Comparison of ENCODE assay signal across 16 cellular contexts in the genomic region with DNA sequence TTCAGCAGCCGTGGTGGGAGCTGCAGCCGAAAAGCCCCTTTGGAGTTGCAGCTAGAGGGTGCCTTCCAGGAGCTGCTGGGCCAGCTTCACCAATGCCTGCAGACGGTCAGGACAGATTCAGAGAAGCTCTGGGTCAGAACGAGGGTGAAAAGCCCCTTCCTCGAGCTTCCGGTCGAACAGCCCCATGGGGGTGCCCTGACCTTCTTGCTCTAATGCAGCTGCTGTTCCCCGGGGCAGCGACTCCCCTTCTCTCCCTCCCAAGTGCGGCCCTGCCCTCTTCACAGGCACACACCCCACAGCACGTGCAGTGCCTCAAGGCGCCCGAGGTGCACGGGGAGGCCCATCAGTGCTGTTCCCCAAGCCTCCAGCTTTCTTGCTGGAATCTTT. TPM values are rescaled to one million over a fixed set of nuclear protein-coding genes. Genes with fewer than 3 reads are reported as not detected.
DNase-seq lines count a peak whose midpoint lies in the region; ATAC-seq, FAIRE-seq and TF ChIP-seq lines count a peak whose summit lies in the region.
"Had no signal": no experiment of that assay in that cellular context is flagged by ENCODE, and none has a peak within 500 bp of the region (broad histone marks: within the 10 kb centered on the region; RNA-seq: fewer than 3 reads in every experiment).

No MANE protein-coding gene starts in this region.

- peaks cover 83% of the 10 kb centered on the region for H3K4me1 ChIP-seq in Loucy (ENCODE audit: insufficient read depth, low read length, poor library complexity, severe bottlenecking)
- peaks cover 3 to 20% (median 12%) of the 10 kb centered on the region in 4 experiments for H3K4me1 ChIP-seq in H1 (replicated peaks in 1 of 4; ENCODE audit: control insufficient read depth in 3 of 4, insufficient read depth in 4 of 4, low read length in 3 of 4)
- peaks cover 0 to 29% (median 26%) of the 10 kb centered on the region in 4 donors for H3K4me1 ChIP-seq in sigmoid colon

- H3K9ac ChIP-seq in Loucy (ENCODE audit: low read depth, low read length, poor library complexity, severe bottlenecking) (peak overlapping the region; percentile 96), H1 (replicated peaks in 1 of 4; ENCODE audit: extremely low read depth in 1 of 4, low read depth in 3 of 4, low read length in 3 of 4) (no peak overlapping the region)

- peak overlapping the region; percentile 82 for H3K4me2 ChIP-seq in Loucy (ENCODE audit: low read depth, low read length, poor library complexity, severe bottlenecking)
- no peak overlapping the region for H3K4me2 ChIP-seq in H1 (ENCODE audit: insufficient read depth in 1 of 2, low read depth in 2 of 2, low read length in 2 of 2)

- H3K9me3 ChIP-seq in Loucy (ENCODE audit: insufficient read depth, low read depth, low read length) (no peaks in the 10 kb centered on the region), H1 (ENCODE audit: insufficient read depth in 2 of 2, low read depth in 1 of 2, low read length in 1 of 2) (peaks cover 10 to 11% of the 10 kb centered on the region in 2 experiments; a peak in 3 of 4 replicates), sigmoid colon (no peaks in the 10 kb centered on the region)
- H3K9me3 ChIP-seq: tibial artery had no signal

- no peak overlapping the region for H3K27ac Mint-ChIP-seq in activated T-cell treated with anti-CD3 and anti-CD28 coated beads, Interleukin-2, amount 50 U/mL, for 72 hours

- H3K36me3 Mint-ChIP-seq in activated T-cell treated with anti-CD3 and anti-CD28 coated beads, Interleukin-2, amount 50 U/mL, for 72 hours (ENCODE audit: insufficient read depth in 2 of 2): peaks cover 0 to 2% of the 10 kb centered on the region in 2 donors

- peak overlapping the region; percentile 75; the same call in 1 of the 2 replicates for H2BK5ac ChIP-seq in H1 (ENCODE audit: low read depth, low read length)

- no peak overlapping the region for H2AFZ ChIP-seq in Loucy (ENCODE audit: low read length)
- no peak overlapping the region for H2AFZ ChIP-seq in H1 (ENCODE audit: low read length)

- in situ Hi-C loops in brain microvascular endothelial cell (cut with HindIII; ENCODE audit: low pct_ligation_motif_present, low sequenced_read_pairs): no loop called here

- peak overlapping the region; percentile 4; the same call in 1 of the 2 replicates for H2BK20ac ChIP-seq in H1 (ENCODE audit: low read length)

- CTCF ChIA-PET in H1 (lab: Charles Lee; ENCODE audit: partially characterized antibody): interaction anchor here (1.0 to 3.9 kb wide), 4 partner anchors 14 to 80 kb away, joined by 4 to 12 read pairs (median 10); no protein-coding TSS in a partner anchor

- H2AK5ac ChIP-seq in H1 (ENCODE audit: low read depth, low read length): peak overlapping the region; percentile 94; the same call in 1 of the 2 replicates

- no peak overlapping the region for H4K8ac ChIP-seq in H1 (ENCODE audit: extremely low read depth, insufficient read depth, low read length)

- H3F3A ChIP-seq in Loucy (ENCODE audit: low read depth): peaks cover 40% of the 10 kb centered on the region

- H3K27me3 ChIP-seq in Loucy (ENCODE audit: insufficient read depth, low read length, poor library complexity, severe bottlenecking): no peaks in the 10 kb centered on the region
- no peaks in the 10 kb centered on the region for H3K27me3 ChIP-seq in H1 (replicated peaks in 1 of 4; ENCODE audit: control insufficient read depth in 3 of 4, extremely low read depth in 1 of 4, insufficient read depth in 3 of 4, low read length in 3 of 4)
- H3K27me3 ChIP-seq in sigmoid colon: no peaks in the 10 kb centered on the region
- no peaks in the 10 kb centered on the region for H3K27me3 ChIP-seq in brain microvascular endothelial cell (replicated peaks)
- H3K27me3 ChIP-seq: tibial artery had no signal

- H3K4ac ChIP-seq in H1 (replicated peaks; ENCODE audit: insufficient read length, low read depth, low read length): no peak overlapping the region

- H3K18ac ChIP-seq in H1 (ENCODE audit: extremely low read depth, low read length): peak overlapping the region; percentile 29; the same call in 1 of the 2 replicates

- H3K4me3 ChIP-seq in Loucy (ENCODE audit: low read length, poor library complexity, severe bottlenecking): peak overlapping the region; percentile 88
- H3K4me3 ChIP-seq in H1 (ENCODE audit: extremely low read depth in 1 of 4, insufficient read depth in 2 of 4, low read depth in 3 of 4, low read length in 4 of 4): no peak overlapping the region
- no peak overlapping the region for H3K4me3 ChIP-seq in sigmoid colon
- H3K4me3 ChIP-seq in brain microvascular endothelial cell (ENCODE audit: low read depth, low read length): no peak overlapping the region
- H3K4me3 ChIP-seq: tibial artery had no signal

- H4K91ac ChIP-seq in H1 (replicated peaks; ENCODE audit: insufficient read length, low read length): peak overlapping the region; percentile 22

- no peak overlapping the region for H3K14ac ChIP-seq in H1 (ENCODE audit: insufficient read length)

- intact Hi-C loops in sigmoid colon (cut with DNase I): no loop called here

- no peaks in the 10 kb centered on the region for H3K79me1 ChIP-seq in H1 (ENCODE audit: low read depth, low read length)

- H3K9me2 ChIP-seq in Loucy (replicated peaks; ENCODE audit: low read depth, low read length): no peaks in the 10 kb centered on the region

- H3K4me1 Mint-ChIP-seq in activated T-cell treated with anti-CD3 and anti-CD28 coated beads, Interleukin-2, amount 50 U/mL, for 72 hours (ENCODE audit: low read depth): peaks cover 76% of the 10 kb centered on the region

- peak overlapping the region; percentile 40 for H2BK120ac ChIP-seq in H1 (replicated peaks; ENCODE audit: low read depth, low read length)

- no peaks in the 10 kb centered on the region for H3K27me3 Mint-ChIP-seq in activated T-cell treated with anti-CD3 and anti-CD28 coated beads, Interleukin-2, amount 50 U/mL, for 72 hours (ENCODE audit: low read depth)

- TF ChIP-seq RAD21 in H1 (IDR thresholded peaks at IDR 0.05 in 1 of 2, conservative IDR thresholded peaks at IDR 0.05 in 1 of 2; ENCODE audit: low read depth in 2 of 2, low read length in 2 of 2): no peak

- H2BK12ac ChIP-seq in H1 (ENCODE audit: low read depth, low read length): peak overlapping the region; percentile 87; the same call in 1 of the 2 replicates

- POLR2A ChIA-PET in H1 (lab: Charles Lee; ENCODE audit: partially characterized antibody): interaction anchor here (0.7 to 2.6 kb wide), 9 partner anchors 9 to 41 kb away, joined by 3 to 11 read pairs (median 4); partner anchors contain the start of gene PGGHG

- H3K9me3 Mint-ChIP-seq in activated T-cell treated with anti-CD3 and anti-CD28 coated beads, Interleukin-2, amount 50 U/mL, for 72 hours: no peaks in the 10 kb centered on the region

- H4K20me1 ChIP-seq in Loucy (ENCODE audit: insufficient read depth, low read length, poor library complexity, severe bottlenecking) (no peaks in the 10 kb centered on the region), H1 (replicated peaks in 1 of 2; ENCODE audit: control insufficient read depth in 1 of 2, insufficient read depth in 2 of 2, low read length in 2 of 2) (no peaks in the 10 kb centered on the region)

- no peak overlapping the region for H3K56ac ChIP-seq in H1 (replicated peaks; ENCODE audit: insufficient read length, low read depth, low read length)

- TF ChIP-seq POLR2A in H1 (IDR thresholded peaks at IDR 0.05; ENCODE audit: control extremely low read depth in 1 of 2, low read depth in 2 of 2, low read length in 2 of 2) (no peak), sigmoid colon (IDR thresholded peaks at IDR 0.05) (no peak)

- no peak for TF ChIP-seq CTCF in Loucy (conservative IDR thresholded peaks at IDR 0.05; ENCODE audit: low read length)
- no peak for TF ChIP-seq CTCF in H1 (IDR thresholded peaks at IDR 0.05; ENCODE audit: control extremely low read depth in 1 of 3, insufficient read depth in 1 of 3, low read depth in 1 of 3, low read length in 3 of 3)
- TF ChIP-seq CTCF in sigmoid colon (IDR thresholded peaks at IDR 0.05): no peak
- no peak for TF ChIP-seq CTCF in brain microvascular endothelial cell (IDR thresholded peaks at IDR 0.05; ENCODE audit: low read depth, low read length, missing control alignments)
- TF ChIP-seq CTCF in omental fat pad (IDR thresholded peaks at IDR 0.05): no peak

- TF ChIP-seq EP300 in H1 (IDR thresholded peaks at IDR 0.05; ENCODE audit: borderline replicate concordance in 1 of 2, low read depth in 2 of 2, low read length in 2 of 2) (no peak), sigmoid colon (IDR thresholded peaks at IDR 0.05) (no peak)

- no peak overlapping the region for H4K5ac ChIP-seq in H1 (ENCODE audit: insufficient read length, low read depth, low read length)

- ATAC-seq in activated T-cell treated with anti-CD3 and anti-CD28 coated beads, Interleukin-2, amount 50 U/mL, for 72 hours (replicated peaks in 1 of 2): no peak
- ATAC-seq in omental fat pad (ENCODE audit: low FRiP score): no peak

- no peak for DNase-seq in activated T-cell treated with anti-CD3 and anti-CD28 coated beads, Interleukin-2, amount 50 U/mL, for 72 hours
- DNase-seq in activated T-cell treated with anti-CD3 and anti-CD28 coated beads for 4 hours (no peak), H1 (ENCODE audit: low read depth in 1 of 2, low spot score in 2 of 2) (no peak), sigmoid colon (peak; percentile 59), NCI-H69 (lab: John Stamatoyannopoulos, UW) (no peak), brain microvascular endothelial cell (no peak), omental fat pad (ENCODE audit: low spot score) (no peak)
- DNase-seq: NCI-H2081 treated with DMSO at 0.1 percent for 48 hours; NCI-H82; retina; stimulated activated CD4-positive, alpha-beta T cell treated with anti-CD3 and anti-CD28 coated beads, Interleukin-1b, Interleukin-23, amount 100 ng/mL, for 48 hours had no signal

- H2BK15ac ChIP-seq in H1 (ENCODE audit: low read length): peak overlapping the region; percentile 92; the same call in 1 of the 2 replicates

- H3K27ac ChIP-seq in H1 (ENCODE audit: low read depth, low read length): no peak overlapping the region
- no peak overlapping the region for H3K27ac ChIP-seq in sigmoid colon
- H3K27ac ChIP-seq in brain microvascular endothelial cell: no peak overlapping the region
- H3K27ac ChIP-seq: tibial artery had no signal

- H3K23me2 ChIP-seq in H1 (ENCODE audit: low read depth, low read length): no peaks in the 10 kb centered on the region

- H3K4me3 Mint-ChIP-seq in activated T-cell treated with anti-CD3 and anti-CD28 coated beads, Interleukin-2, amount 50 U/mL, for 72 hours: peak overlapping the region; percentile 75 to 83

- H3K23ac ChIP-seq in H1 (ENCODE audit: insufficient read length): no peak overlapping the region

- no peak for FAIRE-seq in H1 (lab: Jason Lieb, UNC)
- FAIRE-seq: bronchial epithelial cell had no signal

- WGBS in H1 (ENCODE audit: extremely low coverage in 1 of 2, insufficient coverage in 1 of 2, insufficient read length in 1 of 2, insufficient replicate concordance in 2 of 2, low coverage in 1 of 2, low lambda C conversion rate in 2 of 2, missing lambda C conversion rate in 1 of 2), 2 experiments: 83% methylated on average over 14 of the region's 14 CpGs; no CpG with 5 or more reads in 1 of the 2 experiments
- WGBS in sigmoid colon, 2 donors: 77 to 82% methylated on average over 14 of the region's 14 CpGs

- H3K79me2 ChIP-seq in Loucy (ENCODE audit: insufficient read depth, low read length): peaks cover 61% of the 10 kb centered on the region
- no peaks in the 10 kb centered on the region for H3K79me2 ChIP-seq in H1 (ENCODE audit: control insufficient read depth in 1 of 2, insufficient read depth in 2 of 2, low read length in 2 of 2)

- no peaks in the 10 kb centered on the region for H3K36me3 ChIP-seq in Loucy (ENCODE audit: insufficient read depth, low read length)
- H3K36me3 ChIP-seq in H1 (ENCODE audit: control insufficient read depth in 2 of 4, insufficient read depth in 4 of 4, low read length in 3 of 4): no peaks in the 10 kb centered on the region
- H3K36me3 ChIP-seq in sigmoid colon: no peaks in the 10 kb centered on the region
- no peaks in the 10 kb centered on the region for H3K36me3 ChIP-seq in brain microvascular endothelial cell (replicated peaks)
- H3K36me3 ChIP-seq: tibial artery had no signal

RNA-seq across cellular contexts. Expression of gene IFITM3, which starts 9.6 kb away (rescaled TPM):
- total RNA-seq in activated T-cell treated with anti-CD3 and anti-CD28 coated beads, Interleukin-2, amount 50 U/mL, for 72 hours: 10 to 100 TPM; 24.4 to 75.8 TPM
- total RNA-seq in H1 (2021; fragmentation: NEBNext Ultra II Directional; extraction: Animal tissue kit (Norgen Biotek cat#: 25700)): 230 and 238 TPM in 2 replicates
- 666 and 779 TPM in 2 replicates for polyA plus RNA-seq in H1 (2011; rRNA removed)
- 365 TPM for polyA plus RNA-seq in H1 (2011; cell fraction: cytosol; rRNA removed)
- 320 TPM for polyA plus RNA-seq in H1 (2011; cell fraction: nucleus; rRNA removed)
- polyA plus RNA-seq in H1 (2012, experiment 1 of 2): 512 to 625 TPM (median 570 TPM) in 4 replicates
- polyA plus RNA-seq in H1 (2012, experiment 2 of 2): 529 TPM
- 497 TPM for polyA plus RNA-seq in H1 (2013, experiment 1 of 2)
- polyA plus RNA-seq in H1 (2013, experiment 2 of 2): 568 TPM
- 133 and 217 TPM in 2 replicates for polyA minus RNA-seq in H1 (2011; rRNA and poly(A)+ RNA removed)
- 219 TPM for polyA minus RNA-seq in H1 (2011; cell fraction: cytosol; rRNA and poly(A)+ RNA removed)
- polyA minus RNA-seq in H1 (2011; cell fraction: nucleus; rRNA and poly(A)+ RNA removed): 99.5 TPM
- total RNA-seq in sigmoid colon: 100 to 1,000 TPM; 278 to 463 (median 291) TPM
- polyA plus RNA-seq in sigmoid colon: 1,000 to 10,000 TPM in 1 of 3 donors, 100 to 1,000 TPM in 2; 116 to 1,104 (median 383) TPM
- 100 to 1,000 TPM; 340 to 466 (median 398) TPM for total RNA-seq in omental fat pad

RNA-seq across cellular contexts. Expression of gene IFITM1, which starts 16.5 kb away (rescaled TPM):
- 100 to 1,000 TPM; 306 to 384 TPM for total RNA-seq in activated T-cell treated with anti-CD3 and anti-CD28 coated beads, Interleukin-2, amount 50 U/mL, for 72 hours
- total RNA-seq in H1 (2021; fragmentation: NEBNext Ultra II Directional; extraction: Animal tissue kit (Norgen Biotek cat#: 25700)): 394 and 417 TPM in 2 replicates
- 1,464 and 1,887 TPM in 2 replicates for polyA plus RNA-seq in H1 (2011; rRNA removed)
- polyA plus RNA-seq in H1 (2011; cell fraction: cytosol; rRNA removed): 1,079 TPM
- 974 TPM for polyA plus RNA-seq in H1 (2011; cell fraction: nucleus; rRNA removed)
- polyA plus RNA-seq in H1 (2012, experiment 1 of 2): 247 to 559 TPM (median 446 TPM) in 4 replicates
- 534 TPM for polyA plus RNA-seq in H1 (2012, experiment 2 of 2)
- polyA plus RNA-seq in H1 (2013, experiment 1 of 2): 788 TPM
- 902 TPM for polyA plus RNA-seq in H1 (2013, experiment 2 of 2)
- 336 and 605 TPM in 2 replicates for polyA minus RNA-seq in H1 (2011; rRNA and poly(A)+ RNA removed)
- polyA minus RNA-seq in H1 (2011; cell fraction: cytosol; rRNA and poly(A)+ RNA removed): 285 TPM
- polyA minus RNA-seq in H1 (2011; cell fraction: nucleus; rRNA and poly(A)+ RNA removed): 204 TPM
- 10 to 100 TPM; 82.4 to 94.2 (median 92.6) TPM for total RNA-seq in sigmoid colon
- 100 to 1,000 TPM in 1 of 3 donors, 10 to 100 TPM in 2; 41.2 to 580 (median 58.9) TPM for polyA plus RNA-seq in sigmoid colon
- total RNA-seq in omental fat pad: 100 to 1,000 TPM; 224 to 389 (median 247) TPM

RNA-seq across cellular contexts. Expression of gene IFITM2, which starts 22.7 kb away (rescaled TPM):
- total RNA-seq in activated T-cell treated with anti-CD3 and anti-CD28 coated beads, Interleukin-2, amount 50 U/mL, for 72 hours: 100 to 1,000 TPM; 542 to 639 TPM
- 363 and 399 TPM in 2 replicates for total RNA-seq in H1 (2021; fragmentation: NEBNext Ultra II Directional; extraction: Animal tissue kit (Norgen Biotek cat#: 25700))
- polyA plus RNA-seq in H1 (2011; rRNA removed) (764 and 902 TPM in 2 replicates), sigmoid colon (100 to 1,000 TPM in 2 of 3 donors, 10 to 100 TPM in 1; 73.3 to 461 (median 164) TPM)
- 381 TPM for polyA plus RNA-seq in H1 (2011; cell fraction: cytosol; rRNA removed)
- polyA plus RNA-seq in H1 (2011; cell fraction: nucleus; rRNA removed): 326 TPM
- polyA plus RNA-seq in H1 (2012, experiment 1 of 2): 487 to 716 TPM (median 624 TPM) in 4 replicates
- polyA plus RNA-seq in H1 (2012, experiment 2 of 2): 666 TPM
- 1,170 TPM for polyA plus RNA-seq in H1 (2013, experiment 1 of 2)
- polyA plus RNA-seq in H1 (2013, experiment 2 of 2): 1,490 TPM
- polyA minus RNA-seq in H1 (2011; rRNA and poly(A)+ RNA removed): 220 and 246 TPM in 2 replicates
- polyA minus RNA-seq in H1 (2011; cell fraction: cytosol; rRNA and poly(A)+ RNA removed): 86.5 TPM
- polyA minus RNA-seq in H1 (2011; cell fraction: nucleus; rRNA and poly(A)+ RNA removed): 58.9 TPM
- total RNA-seq in sigmoid colon (100 to 1,000 TPM in 3 of 4 donors, 10 to 100 TPM in 1; 79.8 to 187 (median 141) TPM), omental fat pad (100 to 1,000 TPM; 266 to 442 (median 382) TPM)

RNA-seq across cellular contexts. Expression of gene IFITM5, which starts 31.0 kb away (rescaled TPM):
- not detected for total RNA-seq in activated T-cell treated with anti-CD3 and anti-CD28 coated beads, Interleukin-2, amount 50 U/mL, for 72 hours
- total RNA-seq in H1 (2021; fragmentation: NEBNext Ultra II Directional; extraction: Animal tissue kit (Norgen Biotek cat#: 25700)): not detected in 2 replicates
- 0.50 TPM in 1 of 2 replicates, not detected in the other for polyA plus RNA-seq in H1 (2011; rRNA removed)
- 0.21 TPM for polyA plus RNA-seq in H1 (2011; cell fraction: cytosol; rRNA removed)
- polyA plus RNA-seq in H1 (2011; cell fraction: nucleus; rRNA removed): 0.30 TPM
- 0.33 TPM in 1 of 4 replicates, not detected in the others for polyA plus RNA-seq in H1 (2012, experiment 1 of 2)
- polyA plus RNA-seq in H1 (2012, experiment 2 of 2): not detected
- polyA plus RNA-seq in H1 (2013, experiment 1 of 2): 0.26 TPM
- polyA plus RNA-seq in H1 (2013, experiment 2 of 2): 0.11 TPM
- polyA minus RNA-seq in H1 (2011; rRNA and poly(A)+ RNA removed): not detected in 2 replicates
- polyA minus RNA-seq in H1 (2011; cell fraction: cytosol; rRNA and poly(A)+ RNA removed): not detected
- polyA minus RNA-seq in H1 (2011; cell fraction: nucleus; rRNA and poly(A)+ RNA removed): not detected
- not detected for total RNA-seq in sigmoid colon
- not detected for polyA plus RNA-seq in sigmoid colon
- not detected for total RNA-seq in omental fat pad
- total RNA-seq: bronchial epithelial cell, liver, M059J had no signal
- polyA plus RNA-seq: liver had no signal

RNA-seq across cellular contexts. Expression of gene B4GALNT4, which starts 39.0 kb away (rescaled TPM):
- 1 to 10 TPM; 2.1 to 2.7 TPM for total RNA-seq in activated T-cell treated with anti-CD3 and anti-CD28 coated beads, Interleukin-2, amount 50 U/mL, for 72 hours
- total RNA-seq in H1 (2021; fragmentation: NEBNext Ultra II Directional; extraction: Animal tissue kit (Norgen Biotek cat#: 25700)): 76.3 and 89.0 TPM in 2 replicates
- polyA plus RNA-seq in H1 (2011; rRNA removed) (40.9 and 69.4 TPM in 2 replicates), sigmoid colon (1 to 10 TPM in 2 of 3 donors, not detected in 1; 7.6 to 7.8 TPM)
- 62.2 TPM for polyA plus RNA-seq in H1 (2011; cell fraction: cytosol; rRNA removed)
- polyA plus RNA-seq in H1 (2011; cell fraction: nucleus; rRNA removed): 329 TPM
- 55.4 to 118 TPM (median 90.1 TPM) in 4 replicates for polyA plus RNA-seq in H1 (2012, experiment 1 of 2)
- 69.9 TPM for polyA plus RNA-seq in H1 (2012, experiment 2 of 2)
- polyA plus RNA-seq in H1 (2013, experiment 1 of 2): 55.2 TPM
- polyA plus RNA-seq in H1 (2013, experiment 2 of 2): 48.0 TPM
- polyA minus RNA-seq in H1 (2011; rRNA and poly(A)+ RNA removed): 6.4 and 7.0 TPM in 2 replicates
- 19.7 TPM for polyA minus RNA-seq in H1 (2011; cell fraction: cytosol; rRNA and poly(A)+ RNA removed)
- 37.0 TPM for polyA minus RNA-seq in H1 (2011; cell fraction: nucleus; rRNA and poly(A)+ RNA removed)
- total RNA-seq in sigmoid colon (1 to 10 TPM; 1.4 to 9.1 (median 2.7) TPM), omental fat pad (1 to 10 TPM; 1.4 to 4.1 (median 2.5) TPM)
